In the genomic region with DNA sequence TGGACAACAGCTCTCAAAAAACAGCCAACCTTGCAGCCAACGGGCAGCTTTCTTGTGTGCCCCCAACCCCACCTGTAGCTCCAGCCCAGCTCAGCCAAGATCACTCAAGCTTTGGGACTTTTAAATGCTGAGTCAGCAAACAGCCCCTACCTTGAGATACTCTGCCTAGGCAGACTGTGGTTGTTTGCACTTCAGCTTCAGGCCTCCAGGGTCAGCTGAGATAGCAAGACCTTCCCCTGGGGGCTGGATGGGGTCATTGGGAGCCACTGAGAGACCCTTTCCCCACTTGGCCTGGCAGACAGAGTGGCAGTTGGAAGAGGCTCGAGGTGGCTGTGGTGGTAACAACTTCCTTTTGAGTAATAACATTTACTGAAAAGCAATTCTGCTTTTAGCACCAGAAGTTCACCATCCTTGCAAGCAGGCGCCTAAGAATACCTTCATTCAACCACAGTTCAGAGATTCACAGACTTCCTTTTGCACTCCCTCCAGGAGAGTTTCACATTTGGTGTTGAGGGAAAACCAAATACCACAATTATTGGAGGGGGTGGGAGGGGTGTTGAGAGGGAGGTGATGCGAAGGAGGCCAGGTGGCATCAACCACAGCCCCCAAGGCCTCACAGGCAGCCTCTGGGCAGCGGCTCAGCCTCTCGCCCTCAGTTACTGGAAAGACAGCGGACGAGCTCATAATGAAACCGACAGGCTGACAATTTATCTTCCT, we compare ENCODE assay signal across 8 cellular contexts.
DNase-seq lines count a peak whose midpoint lies in the region; ATAC-seq and TF ChIP-seq lines count a peak whose summit lies in the region.

No MANE protein-coding gene starts in this region.

- H3K4me3 Mint-ChIP-seq in activated T-cell treated with anti-CD3 and anti-CD28 coated beads, Interleukin-2, amount 50 U/mL, for 72 hours: peak overlapping the region; percentile 80 to 85

- CTCF ChIA-PET in GM10248 (lab: Yijun Ruan, JAX): interaction anchor here (0.7 to 2.1 kb wide), 6 partner anchors 8 to 359 kb away, joined by 3 to 8 read pairs (median 4); no protein-coding TSS in a partner anchor

- H3K4me1 Mint-ChIP-seq in activated T-cell treated with anti-CD3 and anti-CD28 coated beads, Interleukin-2, amount 50 U/mL, for 72 hours (ENCODE audit: low read depth): peaks cover 67% of the 10 kb centered on the region

- ATAC-seq in GM21528 (IDR thresholded peaks at IDR 0.05; ENCODE audit: low FRiP score, unreplicated experiment) (peak; percentile 73), left colon (peak; percentile 10)
- ATAC-seq in activated T-cell treated with anti-CD3 and anti-CD28 coated beads, Interleukin-2, amount 50 U/mL, for 72 hours (replicated peaks in 1 of 2): peak; percentile 76 to 83

- H3K36me3 Mint-ChIP-seq in activated T-cell treated with anti-CD3 and anti-CD28 coated beads, Interleukin-2, amount 50 U/mL, for 72 hours (ENCODE audit: insufficient read depth in 2 of 2): no peaks in the 10 kb centered on the region

- H3K27me3 Mint-ChIP-seq in activated T-cell treated with anti-CD3 and anti-CD28 coated beads, Interleukin-2, amount 50 U/mL, for 72 hours (ENCODE audit: low read depth): no peaks in the 10 kb centered on the region

- intact Hi-C loops in left colon (cut with DNase I, micrococcal nuclease): no loop called here

- POLR2A ChIA-PET in GM10248 (lab: Yijun Ruan, JAX): no interaction called here

- H3K9me3 Mint-ChIP-seq in activated T-cell treated with anti-CD3 and anti-CD28 coated beads, Interleukin-2, amount 50 U/mL, for 72 hours: no peaks in the 10 kb centered on the region

- H3K27ac Mint-ChIP-seq in activated T-cell treated with anti-CD3 and anti-CD28 coated beads, Interleukin-2, amount 50 U/mL, for 72 hours: peak overlapping the region; percentile 99

- TF ChIP-seq CTCF in GM10248 (IDR thresholded peaks at IDR 0.05; ENCODE audit: control extremely low read depth, extremely low read depth, low read depth, missing control alignments): no peak

- DNase-seq in GM10248 (ENCODE audit: extremely low spot score) (peak; percentile 85), KG1 (lab: John Stamatoyannopoulos, UW) (peak; percentile 89), left colon (no peak), cerebellum (ENCODE audit: low spot score) (no peak), NCI-H748 treated with DMSO at 0.1 percent for 48 hours (lab: John Stamatoyannopoulos, UW) (no peak)
- peak; percentile 83 to 85 for DNase-seq in activated T-cell treated with anti-CD3 and anti-CD28 coated beads, Interleukin-2, amount 50 U/mL, for 72 hours
- peak; percentile 55 for DNase-seq in stimulated activated CD8-positive, alpha-beta memory T cell treated with anti-CD3 and anti-CD28 coated beads, Interleukin-4, amount 100 ng/mL, for 24 hours (ENCODE audit: low read depth)

Comparison
In these comparisons a context has a peak if more than half of its experiments do, and no peak if none do; other contexts are left out.
1. DNase-seq: peak in GM10248 (single experiment), KG1 (single experiment), activated T-cell treated with anti-CD3 and anti-CD28 coated beads, Interleukin-2, amount 50 U/mL, for 72 hours (2 of 2) and stimulated activated CD8-positive, alpha-beta memory T cell treated with anti-CD3 and anti-CD28 coated beads, Interleukin-4, amount 100 ng/mL, for 24 hours (single experiment); none in left colon (0 of 2), cerebellum (single experiment) and NCI-H748 treated with DMSO at 0.1 percent for 48 hours (single experiment).
2. ATAC-seq: peak in every context shown above with its lines; median percentile 80 in activated T-cell treated with anti-CD3 and anti-CD28 coated beads, Interleukin-2, amount 50 U/mL, for 72 hours; 73 in GM21528; 10 in left colon.